2 cellular contexts compared by ENCODE assay signal in the genomic region with DNA sequence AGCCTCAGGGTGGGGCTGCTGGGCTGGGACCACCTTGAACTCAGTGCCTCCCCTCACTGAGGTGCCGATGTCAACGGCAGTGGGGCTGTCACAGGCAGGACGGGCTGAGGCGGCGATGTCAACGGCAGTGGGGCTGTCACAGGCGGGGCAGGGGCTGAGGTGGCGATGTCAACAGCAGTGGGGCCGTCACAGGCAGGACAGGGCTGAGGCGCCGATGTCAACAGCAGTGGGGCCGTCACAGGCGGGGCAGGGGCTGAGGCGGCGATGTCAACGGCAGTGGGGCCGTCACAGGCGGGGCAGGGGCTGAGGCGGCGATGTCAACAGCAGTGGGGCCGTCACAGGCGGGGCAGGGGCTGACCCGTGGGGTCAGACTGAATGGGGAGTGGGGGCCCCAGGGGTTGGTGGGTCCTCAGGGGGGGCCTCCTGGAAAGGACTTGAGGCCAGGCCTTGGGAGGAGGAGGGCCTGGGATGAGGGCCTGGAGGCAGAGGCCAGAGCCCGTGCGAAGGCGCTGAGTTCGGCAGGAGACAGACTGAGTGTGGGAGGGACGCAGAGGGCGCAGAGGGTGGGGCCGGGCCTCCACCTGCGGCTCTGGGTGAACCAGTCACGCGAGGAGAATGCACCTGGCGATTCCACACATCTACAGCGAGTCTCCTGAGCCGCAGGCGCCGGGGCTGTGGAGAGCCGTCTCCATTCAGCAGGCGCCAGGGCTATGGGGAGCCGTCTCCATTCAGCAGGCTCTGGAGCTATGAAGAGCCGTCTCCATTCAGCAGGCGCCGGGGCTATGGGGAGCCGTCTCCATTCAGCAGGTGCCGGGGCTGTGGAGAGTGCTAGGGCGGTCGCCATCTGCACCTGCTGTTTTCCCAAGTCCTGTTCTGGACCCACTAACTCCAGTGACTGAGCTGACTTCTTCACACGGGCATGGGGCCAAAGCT.
TF ChIP-seq lines count a peak whose summit lies in the region.

No MANE protein-coding gene starts in this region.

TF ChIP-seq in SK-N-SH treated with all-trans-retinoic acid at 6 μM for 48 hours, 23 proteins besides CTCF, POLR2A, EP300 and RAD21 (continued from another document):
- TF ChIP-seq, protein P1, sequence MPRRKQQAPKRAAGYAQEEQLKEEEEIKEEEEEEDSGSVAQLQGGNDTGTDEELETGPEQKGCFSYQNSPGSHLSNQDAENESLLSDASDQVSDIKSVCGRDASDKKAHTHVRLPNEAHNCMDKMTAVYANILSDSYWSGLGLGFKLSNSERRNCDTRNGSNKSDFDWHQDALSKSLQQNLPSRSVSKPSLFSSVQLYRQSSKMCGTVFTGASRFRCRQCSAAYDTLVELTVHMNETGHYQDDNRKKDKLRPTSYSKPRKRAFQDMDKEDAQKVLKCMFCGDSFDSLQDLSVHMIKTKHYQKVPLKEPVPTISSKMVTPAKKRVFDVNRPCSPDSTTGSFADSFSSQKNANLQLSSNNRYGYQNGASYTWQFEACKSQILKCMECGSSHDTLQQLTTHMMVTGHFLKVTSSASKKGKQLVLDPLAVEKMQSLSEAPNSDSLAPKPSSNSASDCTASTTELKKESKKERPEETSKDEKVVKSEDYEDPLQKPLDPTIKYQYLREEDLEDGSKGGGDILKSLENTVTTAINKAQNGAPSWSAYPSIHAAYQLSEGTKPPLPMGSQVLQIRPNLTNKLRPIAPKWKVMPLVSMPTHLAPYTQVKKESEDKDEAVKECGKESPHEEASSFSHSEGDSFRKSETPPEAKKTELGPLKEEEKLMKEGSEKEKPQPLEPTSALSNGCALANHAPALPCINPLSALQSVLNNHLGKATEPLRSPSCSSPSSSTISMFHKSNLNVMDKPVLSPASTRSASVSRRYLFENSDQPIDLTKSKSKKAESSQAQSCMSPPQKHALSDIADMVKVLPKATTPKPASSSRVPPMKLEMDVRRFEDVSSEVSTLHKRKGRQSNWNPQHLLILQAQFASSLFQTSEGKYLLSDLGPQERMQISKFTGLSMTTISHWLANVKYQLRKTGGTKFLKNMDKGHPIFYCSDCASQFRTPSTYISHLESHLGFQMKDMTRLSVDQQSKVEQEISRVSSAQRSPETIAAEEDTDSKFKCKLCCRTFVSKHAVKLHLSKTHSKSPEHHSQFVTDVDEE (CRISPR knock-in tag; IDR thresholded peaks at IDR 0.05): no peak
- TF ChIP-seq ISL1 (CRISPR knock-in tag; IDR thresholded peaks at IDR 0.05): no peak

TF ChIP-seq in SK-N-SH, 30 proteins besides CTCF, POLR2A, EP300 and RAD21 (continued from another document):
- TF ChIP-seq JUND (IDR thresholded peaks at IDR 0.05) (no peak), SMC3 (IDR thresholded peaks at IDR 0.05; ENCODE audit: low read depth, low read length) (no peak), NRF1 (IDR thresholded peaks at IDR 0.05; ENCODE audit: low read depth, low read length) (no peak), FOXJ3 (CRISPR knock-in tag; IDR thresholded peaks at IDR 0.05) (no peak), SIN3A (IDR thresholded peaks at IDR 0.05; ENCODE audit: borderline replicate concordance, low read depth, low read length) (no peak), EZH2phosphoT487 (IDR thresholded peaks at IDR 0.05; ENCODE audit: borderline replicate concordance, low read depth) (no peak), RFX5 (IDR thresholded peaks at IDR 0.05; ENCODE audit: low read length) (no peak)
- TF ChIP-seq, protein P2, sequence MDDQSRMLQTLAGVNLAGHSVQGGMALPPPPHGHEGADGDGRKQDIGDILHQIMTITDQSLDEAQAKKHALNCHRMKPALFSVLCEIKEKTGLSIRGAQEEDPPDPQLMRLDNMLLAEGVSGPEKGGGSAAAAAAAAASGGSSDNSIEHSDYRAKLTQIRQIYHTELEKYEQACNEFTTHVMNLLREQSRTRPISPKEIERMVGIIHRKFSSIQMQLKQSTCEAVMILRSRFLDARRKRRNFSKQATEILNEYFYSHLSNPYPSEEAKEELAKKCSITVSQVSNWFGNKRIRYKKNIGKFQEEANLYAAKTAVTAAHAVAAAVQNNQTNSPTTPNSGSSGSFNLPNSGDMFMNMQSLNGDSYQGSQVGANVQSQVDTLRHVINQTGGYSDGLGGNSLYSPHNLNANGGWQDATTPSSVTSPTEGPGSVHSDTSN (IDR thresholded peaks at IDR 0.05): no peak
- TF ChIP-seq, protein P3, sequence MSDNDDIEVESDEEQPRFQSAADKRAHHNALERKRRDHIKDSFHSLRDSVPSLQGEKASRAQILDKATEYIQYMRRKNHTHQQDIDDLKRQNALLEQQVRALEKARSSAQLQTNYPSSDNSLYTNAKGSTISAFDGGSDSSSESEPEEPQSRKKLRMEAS (IDR thresholded peaks at IDR 0.05; ENCODE audit: low read depth): no peak
TF ChIP-seq in SK-N-SH: peak in this region for 0.
